17 cellular contexts compared by ENCODE assay signal in the genomic region with DNA sequence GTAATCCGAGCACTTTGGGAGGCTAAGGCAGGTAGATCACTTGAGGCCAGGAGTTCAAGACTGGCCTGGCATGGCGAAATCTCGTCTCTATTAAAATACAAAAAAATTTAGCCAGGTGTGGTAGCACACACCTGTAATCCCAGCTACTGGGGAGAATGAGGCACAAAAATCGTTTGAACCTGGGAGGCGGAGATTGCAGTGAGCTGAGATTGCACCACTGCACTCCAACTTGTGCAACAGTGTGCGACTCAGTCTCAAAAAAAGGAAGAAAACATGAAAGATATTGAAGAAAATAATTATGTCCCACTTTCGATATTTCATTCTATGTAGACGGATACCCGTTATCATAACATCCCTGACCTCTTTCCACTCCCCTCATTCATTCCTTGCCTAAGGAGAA.
"Had no signal": no experiment of that assay in that cellular context is flagged by ENCODE, and none has a peak within 500 bp of the region (broad histone marks: within the 10 kb centered on the region; RNA-seq: fewer than 3 reads in every experiment).

No MANE protein-coding gene starts in this region.

- H3K36me3 ChIP-seq: gastrocnemius medialis, left lung, ovary, upper lobe of left lung had no signal

- H3K27me3 ChIP-seq: gastrocnemius medialis, heart right ventricle, left lung, ovary, upper lobe of left lung had no signal

- DNase-seq: activated CD4-positive, alpha-beta T cell treated with anti-CD3 and anti-CD28 coated beads, Interleukin-2, amount 50 U/mL, for 1 hour; amniotic stem cell; effector memory CD4-positive, alpha-beta T cell; gastrocnemius medialis; heart right ventricle; islet precursor cell; left lung; nephron progenitor cell; ovary; retina; stimulated activated naive CD4-positive, alpha-beta T cell; T-helper 1 cell had no signal

- H3K27ac Mint-ChIP-seq: activated naive CD4-positive, alpha-beta T cell treated with anti-CD3 and anti-CD28 coated beads, Interleukin-2, amount 50 U/mL, for 72 hours; brain; nephron progenitor cell had no signal

- H3K9me3 ChIP-seq: gastrocnemius medialis, left lung, ovary, upper lobe of left lung had no signal

- H3K4me3 ChIP-seq: gastrocnemius medialis, heart right ventricle, left lung, ovary, skin epidermis, upper lobe of left lung had no signal

- H3K4me3 Mint-ChIP-seq: brain; central memory CD8-positive, alpha-beta T cell; nephron progenitor cell had no signal

- H3K27me3 Mint-ChIP-seq: brain; central memory CD8-positive, alpha-beta T cell had no signal

- ATAC-seq: activated naive CD4-positive, alpha-beta T cell treated with anti-CD3 and anti-CD28 coated beads, Interleukin-2, amount 50 U/mL, for 72 hours; gastrocnemius medialis; heart right ventricle; left lung had no signal

- H3K27ac ChIP-seq: gastrocnemius medialis, heart right ventricle, ovary, skin epidermis, upper lobe of left lung had no signal

- H3K9me3 Mint-ChIP-seq: central memory CD8-positive, alpha-beta T cell had no signal
